ENCODE assay signal across 18 cellular contexts in genomic region chr12:44694027-44694426, GRCh38.
DNase-seq lines count a peak whose midpoint lies in the region; ATAC-seq, FAIRE-seq and TF ChIP-seq lines count a peak whose summit lies in the region.
"Had no signal": no experiment of that assay in that cellular context is flagged by ENCODE, and none has a peak within 500 bp of the region (broad histone marks: within the 10 kb centered on the region; RNA-seq: fewer than 3 reads in every experiment).

No MANE protein-coding gene starts in this region.

- H3K9me3 Mint-ChIP-seq in activated CD8-positive, alpha-beta T cell treated with anti-CD3 and anti-CD28 coated beads for 36 hours, result no peaks in the 10 kb centered on the region
- no peaks in the 10 kb centered on the region for H3K9me3 Mint-ChIP-seq in activated CD8-positive, alpha-beta T cell treated with anti-CD3 and anti-CD28 coated beads, Interleukin-2, amount 10 ng/mL, durations not matched to agents 7 days and 5 days (ENCODE audit: insufficient read depth)
- H3K9me3 Mint-ChIP-seq in activated naive CD8-positive, alpha-beta T cell treated with anti-CD3 and anti-CD28 coated beads for 36 hours, result peaks cover 5% of the 10 kb centered on the region
- H3K9me3 Mint-ChIP-seq: CD4-positive, alpha-beta T cell had no signal

- H3K27ac ChIP-seq in GM23248, result no peak overlapping the region
- H3K27ac ChIP-seq: 22Rv1, A549, C4-2B, HL-60 had no signal

- no peaks in the 10 kb centered on the region for H4K20me1 ChIP-seq in GM23248 (ENCODE audit: insufficient read depth)

- CTCF ChIA-PET in activated CD8-positive, alpha-beta T cell treated with anti-CD3 and anti-CD28 coated beads for 36 hours (lab: Charles Lee), result interaction anchor here (0.6 kb wide), 1 partner anchor 521 kb away, joined by 3 read pairs; no protein-coding TSS in a partner anchor
- CTCF ChIA-PET in activated CD8-positive, alpha-beta T cell treated with anti-CD3 and anti-CD28 coated beads, Interleukin-2, amount 10 ng/mL, durations not matched to agents 7 days and 5 days (lab: Charles Lee), result interaction anchor here (1.6 kb wide), 1 partner anchor 9 kb away, joined by 4 read pairs; no protein-coding TSS in a partner anchor

- no peak for DNase-seq in activated CD8-positive, alpha-beta T cell treated with anti-CD3 and anti-CD28 coated beads for 36 hours
- DNase-seq in activated CD8-positive, alpha-beta T cell treated with anti-CD3 and anti-CD28 coated beads, Interleukin-2, amount 10 ng/mL, durations not matched to agents 7 days and 5 days, result no peak
- DNase-seq in HAP-1 (ENCODE audit: low spot score in 2 of 2) (peak; percentile 54 to 90), urothelium cell line (ENCODE audit: low spot score) (no peak), GM23248 (no peak)
- no peak for DNase-seq in activated naive CD8-positive, alpha-beta T cell treated with anti-CD3 and anti-CD28 coated beads for 36 hours
- DNase-seq: AML-193; CD4-positive, alpha-beta T cell; DMS153; DMS79; GF-D8; GOT3; HCEC 1CT had no signal

- H3K27me3 Mint-ChIP-seq in activated CD8-positive, alpha-beta T cell treated with anti-CD3 and anti-CD28 coated beads for 36 hours, result no peaks in the 10 kb centered on the region
- H3K27me3 Mint-ChIP-seq in activated CD8-positive, alpha-beta T cell treated with anti-CD3 and anti-CD28 coated beads, Interleukin-2, amount 10 ng/mL, durations not matched to agents 7 days and 5 days (ENCODE audit: low read depth), result no peaks in the 10 kb centered on the region
- H3K27me3 Mint-ChIP-seq in activated naive CD8-positive, alpha-beta T cell treated with anti-CD3 and anti-CD28 coated beads for 36 hours, result no peaks in the 10 kb centered on the region
- H3K27me3 Mint-ChIP-seq: CD4-positive, alpha-beta T cell had no signal

- H3K27me3 ChIP-seq in HAP-1 (ENCODE audit: low read depth) (no peaks in the 10 kb centered on the region), GM23248 (replicated peaks; ENCODE audit: insufficient read depth) (no peaks in the 10 kb centered on the region)

- no peaks in the 10 kb centered on the region for H3F3A ChIP-seq in GM23248 (ENCODE audit: insufficient read depth)

- H2AFZ ChIP-seq in GM23248, result no peak overlapping the region

- H3K9ac ChIP-seq in GM23248, result no peak overlapping the region

- FAIRE-seq in urothelium cell line (lab: Jason Lieb, UNC), result peak; percentile 20
- FAIRE-seq: A549 had no signal

- peaks cover 50% of the 10 kb centered on the region for H3K36me3 Mint-ChIP-seq in activated CD8-positive, alpha-beta T cell treated with anti-CD3 and anti-CD28 coated beads for 36 hours (ENCODE audit: low read depth)
- peaks cover 13% of the 10 kb centered on the region for H3K36me3 Mint-ChIP-seq in activated CD8-positive, alpha-beta T cell treated with anti-CD3 and anti-CD28 coated beads, Interleukin-2, amount 10 ng/mL, durations not matched to agents 7 days and 5 days (ENCODE audit: low read depth)
- H3K36me3 Mint-ChIP-seq in activated naive CD8-positive, alpha-beta T cell treated with anti-CD3 and anti-CD28 coated beads for 36 hours, result peaks cover 70% of the 10 kb centered on the region

- H3K9me2 ChIP-seq in GM23248 (ENCODE audit: insufficient read depth), result no peaks in the 10 kb centered on the region

- H3K9me3 ChIP-seq in HAP-1 (no peaks in the 10 kb centered on the region), GM23248 (ENCODE audit: low read depth) (no peaks in the 10 kb centered on the region)
- H3K9me3 ChIP-seq: A549 had no signal

- peak overlapping the region; percentile 48 for H3K27ac Mint-ChIP-seq in activated CD8-positive, alpha-beta T cell treated with anti-CD3 and anti-CD28 coated beads for 36 hours
- no peak overlapping the region for H3K27ac Mint-ChIP-seq in activated CD8-positive, alpha-beta T cell treated with anti-CD3 and anti-CD28 coated beads, Interleukin-2, amount 10 ng/mL, durations not matched to agents 7 days and 5 days
- peak overlapping the region; percentile 85 for H3K27ac Mint-ChIP-seq in activated naive CD8-positive, alpha-beta T cell treated with anti-CD3 and anti-CD28 coated beads for 36 hours
- H3K27ac Mint-ChIP-seq: CD4-positive, alpha-beta T cell had no signal

- WGBS in GM23248 (ENCODE audit: low coverage in 1 of 2, low lambda C conversion rate in 2 of 2, missing lambda C conversion rate in 2 of 2), 2 experiments, result 13 to 18% methylated on average over 4 of the region's 4 CpGs

- peaks cover 31% of the 10 kb centered on the region for H3K4me1 ChIP-seq in HAP-1
- no peaks in the 10 kb centered on the region for H3K4me1 ChIP-seq in GM23248 (ENCODE audit: insufficient read depth)
- H3K4me1 ChIP-seq: A549 had no signal

- peaks cover 12% of the 10 kb centered on the region for H3K4me1 Mint-ChIP-seq in activated CD8-positive, alpha-beta T cell treated with anti-CD3 and anti-CD28 coated beads for 36 hours (ENCODE audit: low read depth)
- H3K4me1 Mint-ChIP-seq in activated CD8-positive, alpha-beta T cell treated with anti-CD3 and anti-CD28 coated beads, Interleukin-2, amount 10 ng/mL, durations not matched to agents 7 days and 5 days (ENCODE audit: low read depth), result no peaks in the 10 kb centered on the region
- peaks cover 20% of the 10 kb centered on the region for H3K4me1 Mint-ChIP-seq in activated naive CD8-positive, alpha-beta T cell treated with anti-CD3 and anti-CD28 coated beads for 36 hours

- H3K79me2 ChIP-seq in GM23248 (ENCODE audit: insufficient read depth), result no peaks in the 10 kb centered on the region

- no peak for TF ChIP-seq CTCF in activated CD8-positive, alpha-beta T cell treated with anti-CD3 and anti-CD28 coated beads for 36 hours (IDR thresholded peaks at IDR 0.05)

- peak; percentile 27 for ATAC-seq in activated CD8-positive, alpha-beta T cell treated with anti-CD3 and anti-CD28 coated beads for 36 hours
- no peak for ATAC-seq in activated CD8-positive, alpha-beta T cell treated with anti-CD3 and anti-CD28 coated beads, Interleukin-2, amount 10 ng/mL, durations not matched to agents 7 days and 5 days
- ATAC-seq in HG02981 (IDR thresholded peaks at IDR 0.05; ENCODE audit: unreplicated experiment), result no peak
- ATAC-seq: A549 had no signal

- H3K4me2 ChIP-seq in GM23248 (ENCODE audit: unreplicated experiment), result no peak overlapping the region
- H3K4me2 ChIP-seq: A549 had no signal

- intact Hi-C loops in activated CD8-positive, alpha-beta T cell treated with anti-CD3 and anti-CD28 coated beads for 36 hours (cut with micrococcal nuclease), result no loop called here

- H3K36me3 ChIP-seq in HAP-1 (replicated peaks), result no peaks in the 10 kb centered on the region
- no peaks in the 10 kb centered on the region for H3K36me3 ChIP-seq in GM23248 (ENCODE audit: low read depth)

- H3K4me3 Mint-ChIP-seq in activated CD8-positive, alpha-beta T cell treated with anti-CD3 and anti-CD28 coated beads for 36 hours, result no peak overlapping the region
- no peak overlapping the region for H3K4me3 Mint-ChIP-seq in activated CD8-positive, alpha-beta T cell treated with anti-CD3 and anti-CD28 coated beads, Interleukin-2, amount 10 ng/mL, durations not matched to agents 7 days and 5 days
- H3K4me3 Mint-ChIP-seq in activated naive CD8-positive, alpha-beta T cell treated with anti-CD3 and anti-CD28 coated beads for 36 hours, result no peak overlapping the region
- H3K4me3 Mint-ChIP-seq: CD4-positive, alpha-beta T cell had no signal

- POLR2A ChIA-PET in activated CD8-positive, alpha-beta T cell treated with anti-CD3 and anti-CD28 coated beads for 36 hours (lab: Charles Lee), result interaction anchor here (0.6 kb wide), 1 partner anchor 549 kb away, joined by 4 read pairs; no protein-coding TSS in a partner anchor
- POLR2A ChIA-PET in activated CD8-positive, alpha-beta T cell treated with anti-CD3 and anti-CD28 coated beads, Interleukin-2, amount 10 ng/mL, durations not matched to agents 7 days and 5 days (lab: Charles Lee), result no interaction called here

- in situ Hi-C loops in HAP-1 (cut with MboI; ENCODE audit: low sequenced_read_pairs), result no loop called here
- in situ Hi-C loops in GM23248 (cut with MboI), result no loop called here

- H3K4me3 ChIP-seq in HAP-1 (no peak overlapping the region), GM23248 (no peak overlapping the region)
- H3K4me3 ChIP-seq: A549 had no signal

Comparison
In these comparisons a context has a peak if more than half of its experiments do, and no peak if none do; other contexts are left out.
1. DNase-seq: peak in HAP-1 (2 of 2); none in activated CD8-positive, alpha-beta T cell treated with anti-CD3 and anti-CD28 coated beads for 36 hours (single experiment), activated CD8-positive, alpha-beta T cell treated with anti-CD3 and anti-CD28 coated beads, Interleukin-2, amount 10 ng/mL, durations not matched to agents 7 days and 5 days (single experiment), activated naive CD8-positive, alpha-beta T cell treated with anti-CD3 and anti-CD28 coated beads for 36 hours (single experiment), urothelium cell line (single experiment) and GM23248 (single experiment).